In genomic region chr3:58586776-58587192, GRCh38 we compare ENCODE assay signal across 1 cellular context.
TF ChIP-seq lines count a peak whose summit lies in the region.

No MANE protein-coding gene starts in this region.

TF ChIP-seq in IMR-90, 13 proteins besides CTCF, POLR2A, EP300 and RAD21:
- no peak for TF ChIP-seq FOS (IDR thresholded peaks at IDR 0.05; ENCODE audit: low read depth, low read length)
- no peak for TF ChIP-seq MAZ (IDR thresholded peaks at IDR 0.05; ENCODE audit: borderline replicate concordance, low read depth, low read length)
- TF ChIP-seq NFE2L2 (IDR thresholded peaks at IDR 0.05; ENCODE audit: low read depth, low read length): no peak
- TF ChIP-seq MAFK (IDR thresholded peaks at IDR 0.05; ENCODE audit: low read depth, low read length): no peak
- TF ChIP-seq BHLHE40 (IDR thresholded peaks at IDR 0.05; ENCODE audit: low read depth, low read length): no peak
- TF ChIP-seq MXI1 (IDR thresholded peaks at IDR 0.05; ENCODE audit: borderline replicate concordance, low read depth, low read length): no peak
- no peak for TF ChIP-seq ELK1 (IDR thresholded peaks at IDR 0.05; ENCODE audit: borderline replicate concordance, low read depth, low read length)
- no peak for TF ChIP-seq CEBPB (IDR thresholded peaks at IDR 0.05; ENCODE audit: low read depth, low read length)
- TF ChIP-seq SMC3 (IDR thresholded peaks at IDR 0.05; ENCODE audit: low read depth, low read length): no peak
- TF ChIP-seq RCOR1 (IDR thresholded peaks at IDR 0.05; ENCODE audit: insufficient replicate concordance, low read length): no peak
- TF ChIP-seq RFX5 (IDR thresholded peaks at IDR 0.05; ENCODE audit: low read depth, low read length): no peak
